8 cellular contexts compared by ENCODE assay signal in genomic region chr3:174441588-174442316, GRCh38.
DNase-seq lines count a peak whose midpoint lies in the region; ATAC-seq and TF ChIP-seq lines count a peak whose summit lies in the region.

No MANE protein-coding gene starts in this region.

- no peaks in the 10 kb centered on the region for H3K79me2 ChIP-seq in Loucy (ENCODE audit: insufficient read depth, low read length)

- peak overlapping the region; percentile 97 for H2AFZ ChIP-seq in Loucy (ENCODE audit: low read length)

- H3K9me2 ChIP-seq in Loucy (replicated peaks; ENCODE audit: low read depth, low read length), result no peaks in the 10 kb centered on the region

- H3K4me3 ChIP-seq in Loucy (ENCODE audit: low read length, poor library complexity, severe bottlenecking) (peak overlapping the region; percentile 81), iPS-18c (ENCODE audit: insufficient read depth, low read depth, low read length) (peak overlapping the region; percentile 76), stomach (peak overlapping the region; percentile 58 to 70 (median 64))

- no peak for TF ChIP-seq POLR2A in stomach (IDR thresholded peaks at IDR 0.05)

- H3K4me1 ChIP-seq in Loucy (ENCODE audit: insufficient read depth, low read length, poor library complexity, severe bottlenecking) (peaks cover 8% of the 10 kb centered on the region), stomach (peaks cover 0 to 36% (median 15%) of the 10 kb centered on the region in 4 donors)

- TF ChIP-seq EP300 in stomach (IDR thresholded peaks at IDR 0.05), result no peak

- DNase-seq in activated naive CD8-positive, alpha-beta T cell treated with anti-CD3 and anti-CD28 coated beads for 36 hours, result no peak
- DNase-seq in stomach (no peak), NCI-H128 (lab: John Stamatoyannopoulos, UW; ENCODE audit: unreplicated experiment) (no peak), OCI-M1 (lab: John Stamatoyannopoulos, UW) (no peak)

- peak overlapping the region; percentile 69 for H3K9ac ChIP-seq in Loucy (ENCODE audit: low read depth, low read length, poor library complexity, severe bottlenecking)

- H3K36me3 ChIP-seq in Loucy (ENCODE audit: insufficient read depth, low read length) (no peaks in the 10 kb centered on the region), stomach (no peaks in the 10 kb centered on the region)

- peak; percentile 19 for ATAC-seq in GM18508 (IDR thresholded peaks at IDR 0.05; ENCODE audit: insufficient read depth, unreplicated experiment)
- no peak for ATAC-seq in HG03108 (IDR thresholded peaks at IDR 0.05; ENCODE audit: unreplicated experiment)

- WGBS in stomach, 5 donors, result 5 to 9% (median 7%) methylated on average over 11 of the region's 11 CpGs

- H3K4me3 Mint-ChIP-seq in activated naive CD8-positive, alpha-beta T cell treated with anti-CD3 and anti-CD28 coated beads for 36 hours, result peak overlapping the region; percentile 82

- peaks cover 25% of the 10 kb centered on the region for H3K27me3 Mint-ChIP-seq in activated naive CD8-positive, alpha-beta T cell treated with anti-CD3 and anti-CD28 coated beads for 36 hours

- no peak for TF ChIP-seq CTCF in Loucy (conservative IDR thresholded peaks at IDR 0.05; ENCODE audit: low read length)
- TF ChIP-seq CTCF in stomach (IDR thresholded peaks at IDR 0.05), result no peak

- intact Hi-C loops in stomach (cut with DNase I; ENCODE audit: low total_unique reads), result no loop called here

- H3K9me3 ChIP-seq in Loucy (ENCODE audit: insufficient read depth, low read depth, low read length), result no peaks in the 10 kb centered on the region
- H3K9me3 ChIP-seq in iPS-18c (ENCODE audit: control insufficient read depth, insufficient read depth, low read length), result no peaks in the 10 kb centered on the region
- H3K9me3 ChIP-seq in stomach, result no peaks in the 10 kb centered on the region

- no peaks in the 10 kb centered on the region for H3K36me3 Mint-ChIP-seq in activated naive CD8-positive, alpha-beta T cell treated with anti-CD3 and anti-CD28 coated beads for 36 hours

- H3K9me3 Mint-ChIP-seq in activated naive CD8-positive, alpha-beta T cell treated with anti-CD3 and anti-CD28 coated beads for 36 hours, result no peaks in the 10 kb centered on the region

- peaks cover 12% of the 10 kb centered on the region for H3K4me1 Mint-ChIP-seq in activated naive CD8-positive, alpha-beta T cell treated with anti-CD3 and anti-CD28 coated beads for 36 hours

- H3K27ac Mint-ChIP-seq in activated naive CD8-positive, alpha-beta T cell treated with anti-CD3 and anti-CD28 coated beads for 36 hours, result peak overlapping the region; percentile 62

- H3K4me2 ChIP-seq in Loucy (ENCODE audit: low read depth, low read length, poor library complexity, severe bottlenecking), result peak overlapping the region; percentile 79

- no peaks in the 10 kb centered on the region for H4K20me1 ChIP-seq in Loucy (ENCODE audit: insufficient read depth, low read length, poor library complexity, severe bottlenecking)

- H3K27me3 ChIP-seq in Loucy (ENCODE audit: insufficient read depth, low read length, poor library complexity, severe bottlenecking), result no peaks in the 10 kb centered on the region
- H3K27me3 ChIP-seq in stomach, result peaks cover 0 to 5% (median 0%) of the 10 kb centered on the region in 3 donors

- no peaks in the 10 kb centered on the region for H3F3A ChIP-seq in Loucy (ENCODE audit: low read depth)

- H3K27ac ChIP-seq in stomach, result peak overlapping the region; percentile 93 to 100 (median 95)
